In genomic region chr3:14862661-14863230, GRCh38 we compare ENCODE assay signal across 2 cellular contexts.
TF ChIP-seq lines count a peak whose summit lies in the region.

No MANE protein-coding gene starts in this region.

TF ChIP-seq in HepG2, 621 proteins besides CTCF, POLR2A, EP300 and RAD21 (continued from another document):
- TF ChIP-seq KDM4B (CRISPR knock-in tag; IDR thresholded peaks at IDR 0.05) (no peak), ZNF850 (CRISPR knock-in tag; conservative IDR thresholded peaks at IDR 0.05) (no peak), ZNF619 (CRISPR knock-in tag; IDR thresholded peaks at IDR 0.05) (no peak)
- TF ChIP-seq, protein P1, sequence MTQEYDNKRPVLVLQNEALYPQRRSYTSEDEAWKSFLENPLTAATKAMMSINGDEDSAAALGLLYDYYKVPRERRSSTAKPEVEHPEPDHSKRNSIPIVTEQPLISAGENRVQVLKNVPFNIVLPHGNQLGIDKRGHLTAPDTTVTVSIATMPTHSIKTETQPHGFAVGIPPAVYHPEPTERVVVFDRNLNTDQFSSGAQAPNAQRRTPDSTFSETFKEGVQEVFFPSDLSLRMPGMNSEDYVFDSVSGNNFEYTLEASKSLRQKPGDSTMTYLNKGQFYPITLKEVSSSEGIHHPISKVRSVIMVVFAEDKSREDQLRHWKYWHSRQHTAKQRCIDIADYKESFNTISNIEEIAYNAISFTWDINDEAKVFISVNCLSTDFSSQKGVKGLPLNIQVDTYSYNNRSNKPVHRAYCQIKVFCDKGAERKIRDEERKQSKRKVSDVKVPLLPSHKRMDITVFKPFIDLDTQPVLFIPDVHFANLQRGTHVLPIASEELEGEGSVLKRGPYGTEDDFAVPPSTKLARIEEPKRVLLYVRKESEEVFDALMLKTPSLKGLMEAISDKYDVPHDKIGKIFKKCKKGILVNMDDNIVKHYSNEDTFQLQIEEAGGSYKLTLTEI (CRISPR knock-in tag; conservative IDR thresholded peaks at IDR 0.05), result no peak

TF ChIP-seq in SK-N-SH, 30 proteins besides CTCF, POLR2A, EP300 and RAD21 (continued from another document):
- no peak for TF ChIP-seq NFIC (IDR thresholded peaks at IDR 0.05; ENCODE audit: borderline replicate concordance)
- TF ChIP-seq TCF12 (IDR thresholded peaks at IDR 0.05), result no peak
- TF ChIP-seq SMC3 (IDR thresholded peaks at IDR 0.05; ENCODE audit: low read depth, low read length), result no peak
- no peak for TF ChIP-seq PBX3 (IDR thresholded peaks at IDR 0.05)
- TF ChIP-seq RXRA (IDR thresholded peaks at IDR 0.05; ENCODE audit: borderline replicate concordance, low read depth), result no peak
- TF ChIP-seq POLR2AphosphoS5 (IDR thresholded peaks at IDR 0.05; ENCODE audit: low read depth, low read length), result no peak
- TF ChIP-seq, protein P2, sequence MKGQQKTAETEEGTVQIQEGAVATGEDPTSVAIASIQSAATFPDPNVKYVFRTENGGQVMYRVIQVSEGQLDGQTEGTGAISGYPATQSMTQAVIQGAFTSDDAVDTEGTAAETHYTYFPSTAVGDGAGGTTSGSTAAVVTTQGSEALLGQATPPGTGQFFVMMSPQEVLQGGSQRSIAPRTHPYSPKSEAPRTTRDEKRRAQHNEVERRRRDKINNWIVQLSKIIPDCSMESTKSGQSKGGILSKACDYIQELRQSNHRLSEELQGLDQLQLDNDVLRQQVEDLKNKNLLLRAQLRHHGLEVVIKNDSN (IDR thresholded peaks at IDR 0.05; ENCODE audit: borderline replicate concordance, low read depth), result no peak
- TF ChIP-seq SIN3A (IDR thresholded peaks at IDR 0.05; ENCODE audit: borderline replicate concordance, low read depth, low read length), result no peak
- no peak for TF ChIP-seq EZH2phosphoT487 (IDR thresholded peaks at IDR 0.05; ENCODE audit: borderline replicate concordance, low read depth)
